In the genomic region with DNA sequence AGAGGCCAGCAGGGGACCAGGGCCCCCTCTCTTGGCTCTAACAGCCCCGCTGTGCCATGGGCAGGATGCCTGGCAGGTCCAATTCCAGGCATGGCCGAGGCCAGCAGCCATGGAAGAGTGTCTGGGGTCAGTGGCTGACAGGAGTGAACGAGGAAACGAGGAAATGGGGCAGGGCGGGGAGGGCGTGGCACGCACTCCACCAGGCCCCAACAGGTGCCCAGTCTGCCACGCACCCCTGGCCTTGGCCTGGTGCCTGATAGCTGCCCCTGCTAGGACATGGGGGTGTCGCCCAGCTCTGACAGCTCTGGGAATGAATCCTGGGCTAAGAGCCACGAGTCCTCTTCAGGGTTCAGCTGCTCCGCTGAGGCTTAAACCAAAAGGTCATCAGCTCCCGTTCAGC, we compare ENCODE assay signal across 1 cellular context.
TF ChIP-seq lines count a peak whose summit lies in the region.

No MANE protein-coding gene starts in this region.

TF ChIP-seq in IMR-90, 13 proteins besides CTCF, POLR2A, EP300 and RAD21:
- no peak for TF ChIP-seq RFX5 (IDR thresholded peaks at IDR 0.05; ENCODE audit: low read depth, low read length)
- no peak for TF ChIP-seq RCOR1 (IDR thresholded peaks at IDR 0.05; ENCODE audit: insufficient replicate concordance, low read length)
- no peak for TF ChIP-seq FOS (IDR thresholded peaks at IDR 0.05; ENCODE audit: low read depth, low read length)
- TF ChIP-seq MAFK (IDR thresholded peaks at IDR 0.05; ENCODE audit: low read depth, low read length): no peak
- no peak for TF ChIP-seq SMC3 (IDR thresholded peaks at IDR 0.05; ENCODE audit: low read depth, low read length)
- TF ChIP-seq MXI1 (IDR thresholded peaks at IDR 0.05; ENCODE audit: borderline replicate concordance, low read depth, low read length): no peak
- no peak for TF ChIP-seq CHD1 (IDR thresholded peaks at IDR 0.05; ENCODE audit: low read depth, low read length)
- TF ChIP-seq USF2 (IDR thresholded peaks at IDR 0.05; ENCODE audit: low read depth, low read length): no peak
- no peak for TF ChIP-seq CEBPB (IDR thresholded peaks at IDR 0.05; ENCODE audit: low read depth, low read length)
- no peak for TF ChIP-seq MAZ (IDR thresholded peaks at IDR 0.05; ENCODE audit: borderline replicate concordance, low read depth, low read length)
- TF ChIP-seq, protein P1, sequence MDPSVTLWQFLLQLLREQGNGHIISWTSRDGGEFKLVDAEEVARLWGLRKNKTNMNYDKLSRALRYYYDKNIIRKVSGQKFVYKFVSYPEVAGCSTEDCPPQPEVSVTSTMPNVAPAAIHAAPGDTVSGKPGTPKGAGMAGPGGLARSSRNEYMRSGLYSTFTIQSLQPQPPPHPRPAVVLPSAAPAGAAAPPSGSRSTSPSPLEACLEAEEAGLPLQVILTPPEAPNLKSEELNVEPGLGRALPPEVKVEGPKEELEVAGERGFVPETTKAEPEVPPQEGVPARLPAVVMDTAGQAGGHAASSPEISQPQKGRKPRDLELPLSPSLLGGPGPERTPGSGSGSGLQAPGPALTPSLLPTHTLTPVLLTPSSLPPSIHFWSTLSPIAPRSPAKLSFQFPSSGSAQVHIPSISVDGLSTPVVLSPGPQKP (IDR thresholded peaks at IDR 0.05; ENCODE audit: borderline replicate concordance, low read depth, low read length): no peak
TF ChIP-seq in IMR-90: peak in this region for 0.
